Comparison of ENCODE assay signal across 21 cellular contexts in the genomic region with DNA sequence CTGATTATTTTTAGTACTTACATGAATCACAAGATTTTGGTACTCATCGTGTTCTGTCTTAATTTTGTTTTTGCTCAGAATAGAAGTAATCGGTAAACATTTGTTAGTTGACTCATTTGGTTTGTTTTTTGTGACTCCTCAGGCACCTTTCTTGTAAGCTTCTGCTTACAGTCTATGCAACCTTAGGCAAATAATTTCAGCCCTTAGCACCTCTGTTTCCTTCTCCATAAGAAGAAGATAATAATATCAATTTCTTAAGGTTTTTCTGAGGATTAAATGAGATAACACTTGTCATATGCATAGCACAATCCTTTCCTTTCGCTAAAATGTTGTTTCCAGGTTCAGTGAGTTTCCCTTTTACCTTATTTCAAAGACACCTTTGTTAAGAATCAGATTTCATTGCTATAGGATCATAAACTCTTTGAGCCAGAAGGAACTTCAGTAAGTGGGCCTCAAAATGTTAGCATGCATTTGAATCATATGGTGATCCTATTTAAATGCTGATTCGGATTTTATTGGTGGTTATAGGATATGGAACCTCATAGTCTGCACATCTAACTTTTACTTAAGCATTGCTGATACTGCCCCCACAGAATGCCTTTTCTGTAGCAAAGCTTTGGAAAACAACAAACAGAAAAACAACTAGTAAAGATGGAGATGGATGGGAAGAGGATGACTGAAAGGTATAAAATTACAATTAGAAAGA.
"Had no signal": no experiment of that assay in that cellular context is flagged by ENCODE, and none has a peak within 500 bp of the region (broad histone marks: within the 10 kb centered on the region; RNA-seq: fewer than 3 reads in every experiment).

No MANE protein-coding gene starts in this region.

- H3K4me3 Mint-ChIP-seq: memory B cell; naive thymus-derived CD4-positive, alpha-beta T cell had no signal

- ATAC-seq: esophagus mucosa; left lung; naive thymus-derived CD4-positive, alpha-beta T cell had no signal

- DNase-seq: activated CD4-positive, alpha-beta T cell treated with anti-CD3 and anti-CD28 coated beads for 1 hour; activated CD4-positive, alpha-beta T cell treated with anti-CD3 and anti-CD28 coated beads, Interleukin-2, amount 50 U/mL, for 4 hours; activated naive CD4-positive, alpha-beta T cell; activated T-cell treated with anti-CD3 and anti-CD28 coated beads for 4 hours; anterior cingulate cortex; left lung; mucosa of descending colon; posterior cingulate gyrus; stimulated activated CD4-positive, alpha-beta T cell treated with anti-CD3 and anti-CD28 coated beads, Interleukin-15, amount 100 ng/mL, for 24 hours; stimulated activated CD4-positive, alpha-beta T cell treated with anti-CD3 and anti-CD28 coated beads, Interleukin-4, amount 100 ng/mL, for 1 hour; stimulated activated naive CD4-positive, alpha-beta T cell; T1000 had no signal

- H3K4me1 Mint-ChIP-seq: memory B cell had no signal

- H3K27ac ChIP-seq: breast epithelium, hepatocyte, left lung, skin epidermis, tibial nerve, vagina had no signal

- FAIRE-seq: keratinocyte had no signal

- H3K27me3 Mint-ChIP-seq: memory B cell had no signal

- H3K27me3 ChIP-seq: breast epithelium, hepatocyte, left lung, tibial nerve, vagina had no signal

- H3K9me3 ChIP-seq: breast epithelium, left lung, mucosa of descending colon, tibial nerve, vagina had no signal

- H3K36me3 ChIP-seq: breast epithelium, left lung, tibial nerve, vagina had no signal

- H3K4me1 ChIP-seq: breast epithelium, left lung, tibial nerve, vagina had no signal

- H3K27ac Mint-ChIP-seq: memory B cell; naive thymus-derived CD4-positive, alpha-beta T cell had no signal

- H3K9me3 Mint-ChIP-seq: memory B cell; naive thymus-derived CD4-positive, alpha-beta T cell had no signal

- H3K4me3 ChIP-seq: breast epithelium, hepatocyte, left lung, mucosa of descending colon, skin epidermis, tibial nerve, vagina had no signal
